10 cellular contexts compared by ENCODE assay signal in genomic region chr6:158086706-158087518, GRCh38.
DNase-seq lines count a peak whose midpoint lies in the region; ATAC-seq and TF ChIP-seq lines count a peak whose summit lies in the region.
"Had no signal": no experiment of that assay in that cellular context is flagged by ENCODE, and none has a peak within 500 bp of the region (broad histone marks: within the 10 kb centered on the region; RNA-seq: fewer than 3 reads in every experiment).

No MANE protein-coding gene starts in this region.

- H3K9ac ChIP-seq in mesenchymal stem cell (ENCODE audit: low read length): no peak overlapping the region

- H3K27ac Mint-ChIP-seq in activated naive CD8-positive, alpha-beta T cell treated with anti-CD3 and anti-CD28 coated beads, Interleukin-2, amount 10 ng/mL, durations not matched to agents 7 days and 5 days: peak overlapping the region; percentile 75
- no peak overlapping the region for H3K27ac Mint-ChIP-seq in activated naive CD8-positive, alpha-beta T cell treated with anti-CD3 and anti-CD28 coated beads for 36 hours
- H3K27ac Mint-ChIP-seq in central memory CD8-positive, alpha-beta T cell (ENCODE audit: low read depth): peak overlapping the region; percentile 16
- no peak overlapping the region for H3K27ac Mint-ChIP-seq in type B pancreatic cell

- H3K36me3 Mint-ChIP-seq in activated naive CD8-positive, alpha-beta T cell treated with anti-CD3 and anti-CD28 coated beads, Interleukin-2, amount 10 ng/mL, durations not matched to agents 7 days and 5 days: peaks cover 34% of the 10 kb centered on the region
- H3K36me3 Mint-ChIP-seq in activated naive CD8-positive, alpha-beta T cell treated with anti-CD3 and anti-CD28 coated beads for 36 hours: peaks cover 16% of the 10 kb centered on the region
- H3K36me3 Mint-ChIP-seq in central memory CD8-positive, alpha-beta T cell (ENCODE audit: insufficient read depth): peaks cover 20% of the 10 kb centered on the region
- H3K36me3 Mint-ChIP-seq in type B pancreatic cell: peaks cover 17% of the 10 kb centered on the region

- no peak overlapping the region for H4K8ac ChIP-seq in mesenchymal stem cell (ENCODE audit: low read length)

- H3K27ac ChIP-seq in mesenchymal stem cell (ENCODE audit: low read length, poor library complexity, severe bottlenecking) (peak overlapping the region; percentile 89), RWPE1 (no peak overlapping the region)

- no peaks in the 10 kb centered on the region for H3K9me3 ChIP-seq in mesenchymal stem cell (ENCODE audit: control insufficient read depth, low read length)

- no peaks in the 10 kb centered on the region for H3K9me3 Mint-ChIP-seq in activated naive CD8-positive, alpha-beta T cell treated with anti-CD3 and anti-CD28 coated beads, Interleukin-2, amount 10 ng/mL, durations not matched to agents 7 days and 5 days
- H3K9me3 Mint-ChIP-seq in activated naive CD8-positive, alpha-beta T cell treated with anti-CD3 and anti-CD28 coated beads for 36 hours: no peaks in the 10 kb centered on the region
- no peaks in the 10 kb centered on the region for H3K9me3 Mint-ChIP-seq in central memory CD8-positive, alpha-beta T cell
- H3K9me3 Mint-ChIP-seq in type B pancreatic cell: no peaks in the 10 kb centered on the region
- H3K9me3 Mint-ChIP-seq: activated T-cell treated with anti-CD3 and anti-CD28 coated beads, Interleukin-2, amount 50 U/mL, for 4 hours had no signal

- H3K4ac ChIP-seq in mesenchymal stem cell (ENCODE audit: low read depth in 1 of 2, low read length in 2 of 2): no peak overlapping the region

- H4K91ac ChIP-seq in mesenchymal stem cell (ENCODE audit: low read length): no peak overlapping the region

- CTCF ChIA-PET in RWPE1 (lab: Yijun Ruan, JAX): no interaction called here

- H2BK12ac ChIP-seq in mesenchymal stem cell (ENCODE audit: low read length in 2 of 2): no peak overlapping the region

- H3K4me2 ChIP-seq in mesenchymal stem cell (ENCODE audit: low read length, poor library complexity, severe bottlenecking): no peak overlapping the region

- no peak overlapping the region for H3K14ac ChIP-seq in mesenchymal stem cell (ENCODE audit: low read length in 2 of 2)

- H3K27me3 ChIP-seq in mesenchymal stem cell (ENCODE audit: control insufficient read depth in 1 of 2, insufficient read depth in 1 of 2, low read length in 2 of 2): no peaks in the 10 kb centered on the region

- DNase-seq in activated naive CD8-positive, alpha-beta T cell treated with anti-CD3 and anti-CD28 coated beads, Interleukin-2, amount 10 ng/mL, durations not matched to agents 7 days and 5 days: no peak
- no peak for DNase-seq in activated naive CD8-positive, alpha-beta T cell treated with anti-CD3 and anti-CD28 coated beads for 36 hours
- no peak for DNase-seq in central memory CD8-positive, alpha-beta T cell (ENCODE audit: low spot score in 2 of 2)
- DNase-seq in mesenchymal stem cell (no peak), type B pancreatic cell (ENCODE audit: extremely low spot score, unreplicated experiment) (peak; percentile 49), RWPE1 (ENCODE audit: low spot score) (no peak), NCI-H146 treated with DMSO at 0.1 percent for 48 hours (lab: John Stamatoyannopoulos, UW; ENCODE audit: unreplicated experiment) (no peak)
- DNase-seq: activated T-cell treated with anti-CD3 and anti-CD28 coated beads, Interleukin-2, amount 50 U/mL, for 4 hours; NCI-H1694 had no signal

- H2AFZ ChIP-seq in mesenchymal stem cell (ENCODE audit: low read depth, low read length): no peak overlapping the region

- H3K23ac ChIP-seq in mesenchymal stem cell (ENCODE audit: low read length in 2 of 2): no peak overlapping the region

- peak overlapping the region; percentile 82 for H2AK5ac ChIP-seq in mesenchymal stem cell (ENCODE audit: low read length, severe bottlenecking)

- peaks cover 31% of the 10 kb centered on the region for H3K79me1 ChIP-seq in mesenchymal stem cell (replicated peaks; ENCODE audit: low read length, poor library complexity, severe bottlenecking)

- H3K4me1 Mint-ChIP-seq in activated naive CD8-positive, alpha-beta T cell treated with anti-CD3 and anti-CD28 coated beads, Interleukin-2, amount 10 ng/mL, durations not matched to agents 7 days and 5 days: peaks cover 15% of the 10 kb centered on the region
- no peaks in the 10 kb centered on the region for H3K4me1 Mint-ChIP-seq in activated naive CD8-positive, alpha-beta T cell treated with anti-CD3 and anti-CD28 coated beads for 36 hours
- no peaks in the 10 kb centered on the region for H3K4me1 Mint-ChIP-seq in central memory CD8-positive, alpha-beta T cell
- H3K4me1 Mint-ChIP-seq in type B pancreatic cell (ENCODE audit: unreplicated experiment): no peaks in the 10 kb centered on the region

- H2BK15ac ChIP-seq in mesenchymal stem cell (ENCODE audit: low read depth, poor library complexity, severe bottlenecking): no peak overlapping the region

- peak overlapping the region; percentile 3 for H3K4me3 Mint-ChIP-seq in activated naive CD8-positive, alpha-beta T cell treated with anti-CD3 and anti-CD28 coated beads, Interleukin-2, amount 10 ng/mL, durations not matched to agents 7 days and 5 days
- H3K4me3 Mint-ChIP-seq in activated naive CD8-positive, alpha-beta T cell treated with anti-CD3 and anti-CD28 coated beads for 36 hours: no peak overlapping the region
- H3K4me3 Mint-ChIP-seq in central memory CD8-positive, alpha-beta T cell: no peak overlapping the region
- no peak overlapping the region for H3K4me3 Mint-ChIP-seq in type B pancreatic cell
- H3K4me3 Mint-ChIP-seq: activated T-cell treated with anti-CD3 and anti-CD28 coated beads, Interleukin-2, amount 50 U/mL, for 4 hours had no signal

- POLR2A ChIA-PET in activated naive CD8-positive, alpha-beta T cell treated with anti-CD3 and anti-CD28 coated beads, Interleukin-2, amount 10 ng/mL, durations not matched to agents 7 days and 5 days (lab: Charles Lee): interaction anchor here (1.3 kb wide), 1 partner anchor 14 kb away, joined by 7 read pairs; no protein-coding TSS in a partner anchor
- POLR2A ChIA-PET in RWPE1 (lab: Yijun Ruan, JAX; ENCODE audit: low non-redundant PET): no interaction called here

- H2BK5ac ChIP-seq in mesenchymal stem cell (ENCODE audit: low read depth, low read length, poor library complexity, severe bottlenecking): peak overlapping the region; percentile 88

- H3K36me3 ChIP-seq in mesenchymal stem cell (ENCODE audit: control insufficient read depth in 1 of 2, insufficient read depth in 2 of 2, low read depth in 1 of 2, low read length in 2 of 2): peaks cover 58 to 94% of the 10 kb centered on the region in 2 experiments

- WGBS in mesenchymal stem cell: 96% methylated on average over 36 of the region's 38 CpGs

- no peak overlapping the region for H2BK120ac ChIP-seq in mesenchymal stem cell (ENCODE audit: low read depth, low read length)

- TF ChIP-seq CTCF in type B pancreatic cell (conservative IDR thresholded peaks at IDR 0.05): no peak
- TF ChIP-seq CTCF in RWPE1 (conservative IDR thresholded peaks at IDR 0.05; ENCODE audit: low read depth): no peak

- H3K4me3 ChIP-seq in mesenchymal stem cell (ENCODE audit: insufficient read depth in 1 of 2, low read depth in 1 of 2, low read length in 2 of 2): no peak overlapping the region

- no peaks in the 10 kb centered on the region for H3K27me3 Mint-ChIP-seq in activated naive CD8-positive, alpha-beta T cell treated with anti-CD3 and anti-CD28 coated beads, Interleukin-2, amount 10 ng/mL, durations not matched to agents 7 days and 5 days
- H3K27me3 Mint-ChIP-seq in activated naive CD8-positive, alpha-beta T cell treated with anti-CD3 and anti-CD28 coated beads for 36 hours: no peaks in the 10 kb centered on the region
- no peaks in the 10 kb centered on the region for H3K27me3 Mint-ChIP-seq in central memory CD8-positive, alpha-beta T cell
- H3K27me3 Mint-ChIP-seq in type B pancreatic cell: no peaks in the 10 kb centered on the region

- H3K18ac ChIP-seq in mesenchymal stem cell (ENCODE audit: low read depth in 1 of 2, low read length in 2 of 2): no peak overlapping the region

- H3K4me1 ChIP-seq in mesenchymal stem cell (ENCODE audit: control insufficient read depth, insufficient read depth, low read depth, low read length): peaks cover 21% of the 10 kb centered on the region

- peak; percentile 20 for ATAC-seq in activated naive CD8-positive, alpha-beta T cell treated with anti-CD3 and anti-CD28 coated beads, Interleukin-2, amount 10 ng/mL, durations not matched to agents 7 days and 5 days (ENCODE audit: low read depth)
- no peak for ATAC-seq in central memory CD8-positive, alpha-beta T cell (replicated peaks; ENCODE audit: extremely low read depth, poor library complexity, severe bottlenecking)
- no peak for ATAC-seq in HG03025 (IDR thresholded peaks at IDR 0.05; ENCODE audit: low FRiP score, unreplicated experiment)
- ATAC-seq: activated T-cell treated with anti-CD3 and anti-CD28 coated beads, Interleukin-2, amount 50 U/mL, for 4 hours had no signal

Comparison
In these comparisons a context has a peak if more than half of its experiments do, and no peak if none do; other contexts are left out.
1. H3K27ac Mint-ChIP-seq: peak in activated naive CD8-positive, alpha-beta T cell treated with anti-CD3 and anti-CD28 coated beads, Interleukin-2, amount 10 ng/mL, durations not matched to agents 7 days and 5 days (single experiment) and central memory CD8-positive, alpha-beta T cell (single experiment); none in activated naive CD8-positive, alpha-beta T cell treated with anti-CD3 and anti-CD28 coated beads for 36 hours (single experiment) and type B pancreatic cell (single experiment).